1 cellular context compared by ENCODE assay signal in genomic region chr5:96901384-96901783, GRCh38.
A peak's percentile ranks its signal among the peaks of the same experiment; 100 is the strongest.
TF ChIP-seq lines count a peak whose summit lies in the region.

No MANE protein-coding gene starts in this region.

TF ChIP-seq in K562, 482 proteins besides CTCF, POLR2A, EP300 and RAD21:
- TF ChIP-seq ZBTB7A (IDR thresholded peaks at IDR 0.05; ENCODE audit: borderline replicate concordance, control insufficient read depth, low read depth, low read length) = 0 out of 2 replicates have a peak, but pooled peaks have one; percentile 39
- TF ChIP-seq RAD51 (IDR thresholded peaks at IDR 0.05; ENCODE audit: borderline replicate concordance, low read depth) = no peak
- TF ChIP-seq, protein P1, sequence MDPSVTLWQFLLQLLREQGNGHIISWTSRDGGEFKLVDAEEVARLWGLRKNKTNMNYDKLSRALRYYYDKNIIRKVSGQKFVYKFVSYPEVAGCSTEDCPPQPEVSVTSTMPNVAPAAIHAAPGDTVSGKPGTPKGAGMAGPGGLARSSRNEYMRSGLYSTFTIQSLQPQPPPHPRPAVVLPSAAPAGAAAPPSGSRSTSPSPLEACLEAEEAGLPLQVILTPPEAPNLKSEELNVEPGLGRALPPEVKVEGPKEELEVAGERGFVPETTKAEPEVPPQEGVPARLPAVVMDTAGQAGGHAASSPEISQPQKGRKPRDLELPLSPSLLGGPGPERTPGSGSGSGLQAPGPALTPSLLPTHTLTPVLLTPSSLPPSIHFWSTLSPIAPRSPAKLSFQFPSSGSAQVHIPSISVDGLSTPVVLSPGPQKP (CRISPR knock-in tag; IDR thresholded peaks at IDR 0.05) = no peak
- no peak for TF ChIP-seq RBM17 (IDR thresholded peaks at IDR 0.05; ENCODE audit: borderline replicate concordance, low read depth, low read length)
- no peak for TF ChIP-seq ATF7 (IDR thresholded peaks at IDR 0.05)
- no peak for TF ChIP-seq NKRF (IDR thresholded peaks at IDR 0.05; ENCODE audit: borderline replicate concordance)
- TF ChIP-seq SRF (CRISPR knock-in tag; IDR thresholded peaks at IDR 0.05) = no peak
- peak; percentile 79 for TF ChIP-seq ZBTB33 (CRISPR knock-in tag; IDR thresholded peaks at IDR 0.05)
- no peak for TF ChIP-seq XRCC5 (IDR thresholded peaks at IDR 0.05; ENCODE audit: low read depth, low read length)
- TF ChIP-seq YY1 (IDR thresholded peaks at IDR 0.05; ENCODE audit: borderline replicate concordance in 1 of 3, control insufficient read depth in 1 of 3, extremely low read depth in 1 of 3, insufficient read depth in 3 of 3, insufficient read length in 1 of 3, insufficient replicate concordance in 2 of 3, low read depth in 1 of 3, low read length in 2 of 3) = no peak
